ENCODE assay signal across 20 cellular contexts in genomic region chr16:66332599-66332998, GRCh38. TPM values are rescaled to one million over a fixed set of nuclear protein-coding genes. Genes with fewer than 3 reads are reported as not detected.
"Had no signal": no experiment of that assay in that cellular context is flagged by ENCODE, and none has a peak within 500 bp of the region (broad histone marks: within the 10 kb centered on the region; RNA-seq: fewer than 3 reads in every experiment).

No MANE protein-coding gene starts in this region.

- H3K4me3 ChIP-seq: lower lobe of right lung, right lobe of liver, skin epidermis, thyroid gland had no signal

- H3K9me3 ChIP-seq: lower lobe of right lung, right lobe of liver, thyroid gland had no signal

- H3K4me1 ChIP-seq: right lobe of liver, thyroid gland had no signal

- ATAC-seq: activated CD4-positive, CD25-positive, alpha-beta regulatory T cell treated with anti-CD3 and anti-CD28 coated beads, Interleukin-2, amount 50 U/mL, for 24 hours; left colon; lower lobe of right lung; naive thymus-derived CD8-positive, alpha-beta T cell; right lobe of liver; stimulated activated effector memory CD8-positive, alpha-beta T cell treated with anti-CD3 and anti-CD28 coated beads, Interleukin-12 subunit alpha, Interleukin-12 subunit beta, amount 100 ng/mL, for 72 hours had no signal

- H3K27ac ChIP-seq: brain microvascular endothelial cell, lower lobe of right lung, right lobe of liver, skin epidermis, thyroid gland, VCaP had no signal

- H3K27me3 ChIP-seq: brain microvascular endothelial cell, right lobe of liver, thyroid gland had no signal

- H3K36me3 ChIP-seq: brain microvascular endothelial cell, lower lobe of right lung, right lobe of liver, thyroid gland had no signal

- DNase-seq: activated CD4-positive, alpha-beta T cell treated with anti-CD3 and anti-CD28 coated beads for 48 hours; activated CD4-positive, alpha-beta T cell treated with anti-CD3 and anti-CD28 coated beads, Interleukin-2, amount 50 U/mL, for 48 hours; activated CD8-positive, alpha-beta memory T cell treated with anti-CD3 and anti-CD28 coated beads for 24 hours; activated effector memory CD4-positive, alpha-beta T cell treated with Interleukin-2 at 50 U/mL for 16 hours; activated naive CD4-positive, alpha-beta T cell treated with anti-CD3 and anti-CD28 coated beads for 36 hours; activated naive CD8-positive, alpha-beta T cell treated with anti-CD3 and anti-CD28 coated beads for 36 hours; brain microvascular endothelial cell; islet precursor cell; left colon; lower lobe of right lung; mesenchymal stem cell; naive thymus-derived CD8-positive, alpha-beta T cell; right lobe of liver; stimulated activated CD4-positive, alpha-beta T cell treated with anti-CD3 and anti-CD28 coated beads, Interleukin-4, amount 100 ng/mL, for 24 hours; T-helper 9 cell; thyroid gland had no signal

RNA-seq across cellular contexts. Expression of gene CDH5, which starts 33.9 kb away (rescaled TPM):
- total RNA-seq: activated naive CD4-positive, alpha-beta T cell treated with anti-CD3 and anti-CD28 coated beads for 36 hours; activated naive CD8-positive, alpha-beta T cell treated with anti-CD3 and anti-CD28 coated beads for 36 hours; naive thymus-derived CD8-positive, alpha-beta T cell had no signal
- polyA plus RNA-seq: naive thymus-derived CD8-positive, alpha-beta T cell had no signal
